Comparison of ENCODE assay signal across 9 cellular contexts in genomic region chr2:3523551-3524041, GRCh38. TPM values are rescaled to one million over a fixed set of nuclear protein-coding genes. Genes with fewer than 3 reads are reported as not detected.
DNase-seq lines count a peak whose midpoint lies in the region; ATAC-seq, FAIRE-seq and TF ChIP-seq lines count a peak whose summit lies in the region.
"Had no signal": no experiment of that assay in that cellular context is flagged by ENCODE, and none has a peak within 500 bp of the region (broad histone marks: within the 10 kb centered on the region; RNA-seq: fewer than 3 reads in every experiment).

No MANE protein-coding gene starts in this region.

- H3K36me3 ChIP-seq in astrocyte (ENCODE audit: insufficient read depth, low read length) (no peaks in the 10 kb centered on the region), kidney (ENCODE audit: control insufficient read depth in 1 of 2, insufficient read depth in 2 of 2, low read length in 2 of 2) (no peaks in the 10 kb centered on the region), suprapubic skin (no peaks in the 10 kb centered on the region)

- intact Hi-C loops in kidney (cut with DNase I) = no loop called here

- H3K4me3 ChIP-seq in astrocyte (ENCODE audit: insufficient read depth, low read depth, low read length) (no peak overlapping the region), kidney (ENCODE audit: low read length in 2 of 2) (peak overlapping the region in 1 of 2 donors; percentile 5), suprapubic skin (no peak overlapping the region)

- H3K4me1 Mint-ChIP-seq in astrocyte (ENCODE audit: low read depth, unreplicated experiment) = peaks cover 19% of the 10 kb centered on the region

- H3K27ac Mint-ChIP-seq in astrocyte (ENCODE audit: unreplicated experiment) = peak overlapping the region; percentile 67

- WGBS in suprapubic skin = 52% methylated on average over 4 of the region's 4 CpGs

- ATAC-seq in HG02588 (IDR thresholded peaks at IDR 0.05; ENCODE audit: unreplicated experiment) = no peak
- ATAC-seq in GM21619 (IDR thresholded peaks at IDR 0.05; ENCODE audit: unreplicated experiment) = no peak

- H4K20me1 ChIP-seq in astrocyte (ENCODE audit: insufficient read depth, low read length) = no peaks in the 10 kb centered on the region

- in situ Hi-C loops in KBM-7 (cut with MboI; ENCODE audit: low pct_unique_long_range_greater_than_20kb, low sequenced_read_pairs) = no loop called here

- no peak overlapping the region for H3K27ac ChIP-seq in astrocyte (ENCODE audit: low read depth, low read length)
- H3K27ac ChIP-seq in kidney (ENCODE audit: low read depth in 2 of 2, low read length in 2 of 2) = peak overlapping the region; percentile 30 to 77
- H3K27ac ChIP-seq in suprapubic skin = peak overlapping the region; percentile 11

- H3K79me2 ChIP-seq in astrocyte (ENCODE audit: insufficient read depth, low read length) = no peaks in the 10 kb centered on the region

- H3K9me3 Mint-ChIP-seq in astrocyte (ENCODE audit: unreplicated experiment) = no peaks in the 10 kb centered on the region

- H3K4me3 Mint-ChIP-seq in astrocyte (ENCODE audit: unreplicated experiment) = peak overlapping the region; percentile 28

- TF ChIP-seq CTCF in astrocyte (IDR thresholded peaks at IDR 0.05; ENCODE audit: insufficient read depth, low read depth, low read length) (no peak), kidney (IDR thresholded peaks at IDR 0.05; ENCODE audit: borderline replicate concordance, extremely low read depth, insufficient read depth) (no peak), suprapubic skin (IDR thresholded peaks at IDR 0.05) (no peak)

- FAIRE-seq in H54 (lab: Jason Lieb, UNC) = no peak
- FAIRE-seq in astrocyte (lab: Jason Lieb, UNC) = no peak
- no peak for FAIRE-seq in kidney (lab: Jason Lieb, UNC)

- H3K9me3 ChIP-seq in astrocyte (ENCODE audit: insufficient read depth, low read depth, low read length) (no peaks in the 10 kb centered on the region), kidney (ENCODE audit: control insufficient read depth in 1 of 2, low read length in 2 of 2) (no peaks in the 10 kb centered on the region), suprapubic skin (no peaks in the 10 kb centered on the region)

- TF ChIP-seq POLR2A in H54 (IDR thresholded peaks at IDR 0.05; ENCODE audit: low read depth, low read length) (no peak), suprapubic skin (IDR thresholded peaks at IDR 0.05) (no peak)

- H3K27me3 ChIP-seq in astrocyte (ENCODE audit: insufficient read depth, low read length) (no peaks in the 10 kb centered on the region), suprapubic skin (no peaks in the 10 kb centered on the region)

- DNase-seq in H54 (ENCODE audit: insufficient read length, low spot score) (peak; percentile 41), astrocyte (ENCODE audit: low read depth) (peak; percentile 61), kidney (no peak), suprapubic skin (ENCODE audit: low spot score in 2 of 2) (peak in 1 of 2 donors; percentile 38), KBM-7 (no peak)
- DNase-seq: MM.1S had no signal

- H2AFZ ChIP-seq in astrocyte (ENCODE audit: low read depth, low read length) = no peak overlapping the region

- no peaks in the 10 kb centered on the region for H3K36me3 Mint-ChIP-seq in astrocyte (ENCODE audit: low read depth, unreplicated experiment)
- H3K36me3 Mint-ChIP-seq: brain had no signal

- H3K9ac ChIP-seq in astrocyte (ENCODE audit: low read length) (no peak overlapping the region), kidney (ENCODE audit: low read length in 2 of 2) (no peak overlapping the region)

- TF ChIP-seq EP300 in suprapubic skin (IDR thresholded peaks at IDR 0.05) = no peak

- H3K4me1 ChIP-seq in astrocyte (ENCODE audit: insufficient read depth, low read length) (peaks cover 21% of the 10 kb centered on the region), kidney (ENCODE audit: control insufficient read depth in 1 of 2, insufficient read depth in 1 of 2, low read depth in 1 of 2, low read length in 2 of 2) (peaks cover 21 to 37% of the 10 kb centered on the region in 2 donors), suprapubic skin (peaks cover 23% of the 10 kb centered on the region)

- peak overlapping the region; percentile 63 for H3K4me2 ChIP-seq in astrocyte (ENCODE audit: low read length)

- H3K27me3 Mint-ChIP-seq in astrocyte (ENCODE audit: low read depth, unreplicated experiment) = no peaks in the 10 kb centered on the region

RNA-seq across cellular contexts. Expression of gene ADI1, which starts 4.3 kb away (rescaled TPM):
- total RNA-seq in astrocyte (29.4 and 41.6 TPM in 2 replicates), kidney (74.0 TPM), suprapubic skin (10 to 100 TPM; 39.2 to 54.4 (median 45.4) TPM)
- polyA plus RNA-seq in kidney (ENCODE audit: insufficient read depth, low read depth, low replicate concordance) = 236 TPM

RNA-seq across cellular contexts. Expression of gene RNASEH1, which starts 34.5 kb away (rescaled TPM):
- total RNA-seq in astrocyte = 32.6 and 35.5 TPM in 2 replicates
- 21.1 TPM for total RNA-seq in kidney
- 6.8 TPM for polyA plus RNA-seq in kidney (ENCODE audit: insufficient read depth, low read depth, low replicate concordance)
- 10 to 100 TPM in 3 of 4 donors, 1 to 10 TPM in 1; 9.8 to 18.1 (median 15.4) TPM for total RNA-seq in suprapubic skin

RNA-seq across cellular contexts. Expression of gene RPS7, which starts 51.5 kb away (rescaled TPM):
- 998 and 1,163 TPM in 2 replicates for total RNA-seq in astrocyte
- 992 TPM for total RNA-seq in kidney
- 1,826 TPM for polyA plus RNA-seq in kidney (ENCODE audit: insufficient read depth, low read depth, low replicate concordance)
- total RNA-seq in suprapubic skin = 1,000 to 10,000 TPM; 1,595 to 3,203 (median 2,542) TPM

Comparison
In these comparisons a context has a peak if more than half of its experiments do, and no peak if none do; other contexts are left out.
1. DNase-seq: peak in H54 (single experiment) and astrocyte (single experiment); none in kidney (single experiment) and KBM-7 (single experiment).